Comparison of ENCODE assay signal across 14 cellular contexts in the genomic region with DNA sequence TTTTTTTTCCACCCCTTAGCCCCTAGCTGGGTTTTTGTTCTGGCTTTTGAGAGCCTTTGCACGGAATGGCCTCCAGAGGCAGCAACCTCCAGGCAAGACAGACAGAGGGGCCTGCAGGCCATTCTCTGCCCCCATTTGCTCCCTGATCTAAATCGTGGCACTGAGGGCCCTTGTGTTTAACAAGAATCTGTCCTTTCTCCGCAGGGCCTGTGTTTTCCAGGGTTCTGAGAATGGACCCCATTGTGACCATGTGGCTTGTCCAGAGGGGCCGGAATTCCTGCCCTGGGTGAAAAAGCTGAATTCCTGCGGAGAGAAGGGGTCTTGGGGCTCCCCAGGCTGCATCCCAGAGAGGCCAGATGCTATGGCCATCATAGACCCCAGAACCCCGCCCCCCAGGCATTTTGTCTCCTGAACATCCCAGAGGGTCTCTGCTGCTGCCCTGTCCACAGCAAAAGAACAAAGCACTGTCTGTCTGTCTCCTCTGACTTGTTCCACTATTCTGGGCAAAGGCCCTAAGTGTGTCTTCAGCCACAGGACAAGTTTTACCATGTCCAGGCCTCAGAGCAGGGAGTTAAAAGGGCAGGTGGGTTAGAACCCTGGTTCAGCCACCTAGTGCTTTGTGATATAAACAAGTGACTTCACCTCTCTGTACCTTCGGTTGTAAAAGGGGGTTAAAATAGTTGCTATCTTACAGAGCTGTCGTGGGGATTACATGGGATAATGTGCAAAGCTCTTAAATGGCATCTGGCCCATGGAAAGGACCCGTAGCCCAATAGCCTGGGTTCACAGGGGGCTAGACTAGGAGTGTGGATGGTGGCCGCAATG.
DNase-seq lines count a peak whose midpoint lies in the region; TF ChIP-seq lines count a peak whose summit lies in the region.
"Had no signal": no experiment of that assay in that cellular context is flagged by ENCODE, and none has a peak within 500 bp of the region (broad histone marks: within the 10 kb centered on the region; RNA-seq: fewer than 3 reads in every experiment).

No MANE protein-coding gene starts in this region.

- in situ Hi-C loops in KBM-7 (cut with MboI; ENCODE audit: low pct_unique_long_range_greater_than_20kb, low sequenced_read_pairs): no loop called here

- no peak for DNase-seq in left ventricle myocardium inferior
- no peak for DNase-seq in right atrium auricular region (ENCODE audit: low spot score)
- no peak for DNase-seq in cardiac fibroblast (ENCODE audit: low read depth in 2 of 2)
- DNase-seq in kidney epithelial cell (ENCODE audit: low read depth): no peak
- no peak for DNase-seq in tibial nerve (ENCODE audit: low spot score in 2 of 2)
- DNase-seq in KBM-7: no peak
- DNase-seq in foreskin fibroblast: no peak
- DNase-seq in EL: no peak
- DNase-seq: ACHN; activated effector memory CD4-positive, alpha-beta T cell treated with anti-CD3 and anti-CD28 coated beads, Interleukin-2, amount 50 U/mL, for 16 hours; central memory CD4-positive, alpha-beta T cell; lower lobe of right lung had no signal

- H3K9me3 ChIP-seq in left ventricle myocardium inferior (replicated peaks) (no peaks in the 10 kb centered on the region), right atrium auricular region (no peaks in the 10 kb centered on the region), tibial nerve (no peaks in the 10 kb centered on the region)
- H3K9me3 ChIP-seq: lower lobe of right lung, neutrophil had no signal

- TF ChIP-seq CTCF in left ventricle myocardium inferior (IDR thresholded peaks at IDR 0.05; ENCODE audit: borderline replicate concordance) (no peak), right atrium auricular region (IDR thresholded peaks at IDR 0.05) (no peak), cardiac fibroblast (IDR thresholded peaks at IDR 0.05; ENCODE audit: low read depth, low read length) (peak; percentile 26), kidney epithelial cell (IDR thresholded peaks at IDR 0.05; ENCODE audit: insufficient read depth, low read length, poor library complexity, severe bottlenecking) (peak; percentile 13), tibial nerve (IDR thresholded peaks at IDR 0.05) (peak in 3 of 5 experiments; percentile 22 to 38 (median 36)), foreskin fibroblast (IDR thresholded peaks at IDR 0.05; ENCODE audit: low read depth, low read length) (no peak)

- H3K4me1 ChIP-seq in left ventricle myocardium inferior (peaks cover 36% of the 10 kb centered on the region), right atrium auricular region (peaks cover 0 to 19% of the 10 kb centered on the region in 2 donors), tibial nerve (peaks cover 4 to 63% (median 37%) of the 10 kb centered on the region in 4 donors)

- peak in 1 of 2 donors; percentile 13 for TF ChIP-seq POLR2A in tibial nerve (IDR thresholded peaks at IDR 0.05)

- H3K27me3 ChIP-seq in left ventricle myocardium inferior (ENCODE audit: low read depth) (no peaks in the 10 kb centered on the region), right atrium auricular region (no peaks in the 10 kb centered on the region), kidney epithelial cell (ENCODE audit: control insufficient read depth, insufficient read depth, low read length) (no peaks in the 10 kb centered on the region), tibial nerve (no peaks in the 10 kb centered on the region)
- H3K27me3 ChIP-seq: hepatocyte had no signal

- H3K4me3 ChIP-seq in left ventricle myocardium inferior (no peak overlapping the region), right atrium auricular region (no peak overlapping the region), cardiac fibroblast (replicated peaks in 1 of 2; ENCODE audit: low read depth in 2 of 2, low read length in 2 of 2) (no peak overlapping the region), kidney epithelial cell (ENCODE audit: low read depth, low read length) (no peak overlapping the region), tibial nerve (no peak overlapping the region), foreskin fibroblast (ENCODE audit: low read depth in 1 of 2, low read length in 2 of 2) (no peak overlapping the region)
- H3K4me3 ChIP-seq: hepatocyte, lower lobe of right lung had no signal

- intact Hi-C loops in left ventricle myocardium inferior (cut with micrococcal nuclease): no loop called here

- peak in 1 of 2 donors; percentile 49 for TF ChIP-seq EP300 in tibial nerve (IDR thresholded peaks at IDR 0.05)

- peak overlapping the region; percentile 37 for H3K27ac ChIP-seq in left ventricle myocardium inferior (replicated peaks)
- H3K27ac ChIP-seq in right atrium auricular region: no peak overlapping the region
- peak overlapping the region in 3 of 4 donors; percentile 41 to 89 (median 67) for H3K27ac ChIP-seq in tibial nerve
- H3K27ac ChIP-seq: hepatocyte, lower lobe of right lung, neutrophil had no signal

- WGBS in tibial nerve, 2 donors: 55 to 60% methylated on average over 9 to 10 of the region's 10 CpGs

- peaks cover 4% of the 10 kb centered on the region for H3K36me3 ChIP-seq in left ventricle myocardium inferior
- no peaks in the 10 kb centered on the region for H3K36me3 ChIP-seq in right atrium auricular region
- no peaks in the 10 kb centered on the region for H3K36me3 ChIP-seq in kidney epithelial cell (ENCODE audit: control insufficient read depth, insufficient read depth, low read length)
- no peaks in the 10 kb centered on the region for H3K36me3 ChIP-seq in tibial nerve
- H3K36me3 ChIP-seq: neutrophil had no signal

Comparison
In these comparisons a context has a peak if more than half of its experiments do, and no peak if none do; other contexts are left out.
1. H3K27ac ChIP-seq: peak in left ventricle myocardium inferior (single experiment) and tibial nerve (3 of 4); none in right atrium auricular region (0 of 2).
2. CTCF ChIP-seq: peak in cardiac fibroblast (single experiment), kidney epithelial cell (single experiment) and tibial nerve (3 of 5); none in left ventricle myocardium inferior (single experiment), right atrium auricular region (0 of 2) and foreskin fibroblast (single experiment).